In the genomic region with DNA sequence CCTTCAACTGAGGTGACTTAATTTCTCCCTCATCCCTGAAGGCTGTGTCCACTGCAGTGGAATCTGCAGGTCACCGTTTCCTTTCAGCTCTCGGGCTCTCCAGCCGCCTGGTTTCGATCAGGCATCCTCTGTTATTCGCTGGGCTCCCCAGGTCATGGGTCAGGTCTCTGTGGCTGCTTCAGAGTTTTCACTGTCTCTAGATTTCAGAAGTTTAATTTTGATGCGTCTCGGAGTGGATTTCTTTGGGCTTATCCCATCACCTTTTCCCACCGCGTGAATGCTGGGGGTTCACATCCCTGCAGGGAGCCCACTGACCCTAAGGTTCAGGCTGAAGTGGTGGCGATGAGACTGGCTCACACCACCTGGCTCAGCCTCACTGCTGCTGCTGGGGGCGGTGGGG, we compare ENCODE assay signal across 21 cellular contexts. TPM values are rescaled to one million over a fixed set of nuclear protein-coding genes. Genes with fewer than 3 reads are reported as not detected.
A peak's percentile ranks its signal among the peaks of the same experiment; 100 is the strongest.
DNase-seq lines count a peak whose midpoint lies in the region; ATAC-seq and TF ChIP-seq lines count a peak whose summit lies in the region.
"Had no signal": no experiment of that assay in that cellular context is flagged by ENCODE, and none has a peak within 500 bp of the region (broad histone marks: within the 10 kb centered on the region; RNA-seq: fewer than 3 reads in every experiment).

No MANE protein-coding gene starts in this region.

- no peaks in the 10 kb centered on the region for H3K27me3 ChIP-seq in H9 (ENCODE audit: insufficient read depth, low read length)
- H3K27me3 ChIP-seq in sigmoid colon = peaks cover 2 to 51% (median 14%) of the 10 kb centered on the region in 3 donors

- H2BK120ac ChIP-seq in H9 (ENCODE audit: low read depth, low read length, poor library complexity, severe bottlenecking) = no peak overlapping the region

- H3K9me3 Mint-ChIP-seq in activated naive CD4-positive, alpha-beta T cell treated with anti-CD3 and anti-CD28 coated beads for 36 hours = no peaks in the 10 kb centered on the region
- H3K9me3 Mint-ChIP-seq in H9 (peaks cover 0 to 25% of the 10 kb centered on the region in 2 experiments; a peak in 2 of 5 replicates), WTC11 (peaks cover 13% of the 10 kb centered on the region)
- H3K9me3 Mint-ChIP-seq: CD4-positive, alpha-beta memory T cell had no signal

- POLR2A ChIA-PET in WTC11 (lab: Charles Lee) = no interaction called here

- no peak overlapping the region for H2BK20ac ChIP-seq in H9 (ENCODE audit: low read depth, low read length, poor library complexity, severe bottlenecking)

- no peak overlapping the region for H3K27ac Mint-ChIP-seq in activated naive CD4-positive, alpha-beta T cell treated with anti-CD3 and anti-CD28 coated beads for 36 hours
- H3K27ac Mint-ChIP-seq in H9 (no peak overlapping the region; a peak in 1 of 7 replicates), WTC11 (no peak overlapping the region)
- H3K27ac Mint-ChIP-seq: CD4-positive, alpha-beta memory T cell had no signal

- no peak overlapping the region for H2BK15ac ChIP-seq in H9 (ENCODE audit: low read depth, low read length)

- H4K5ac ChIP-seq in H9 (ENCODE audit: insufficient read length, low read depth, low read length) = no peak overlapping the region

- peak; percentile 1 for DNase-seq in activated naive CD4-positive, alpha-beta T cell treated with anti-CD3 and anti-CD28 coated beads for 36 hours
- DNase-seq in activated naive CD4-positive, alpha-beta T cell (lab: John Stamatoyannopoulos, UW) = no peak
- DNase-seq in H9 (peak; percentile 8), mesenteric fat pad (ENCODE audit: low spot score) (peak; percentile 55), sigmoid colon (peak; percentile 7), WTC11 (ENCODE audit: low spot score) (no peak), hypothalamus (lab: John Stamatoyannopoulos, UW) (no peak), GF-D8 (lab: John Stamatoyannopoulos, UW) (no peak)
- DNase-seq: C1 segment of cervical spinal cord; Calu3; CD4-positive, alpha-beta memory T cell; COR-L47; DMS79 treated with DMSO at 0.1 percent for 48 hours; GM23248; H7 had no signal

- H3K23me2 ChIP-seq in H9 (ENCODE audit: insufficient read length, low read depth, low read length, poor library complexity, severe bottlenecking) = no peaks in the 10 kb centered on the region

- H2BK12ac ChIP-seq in H9 (ENCODE audit: insufficient read length, low read depth, low read length) = no peak overlapping the region

- TF ChIP-seq CTCF in H9 (conservative IDR thresholded peaks at IDR 0.05) (no peak), sigmoid colon (IDR thresholded peaks at IDR 0.05) (no peak), WTC11 (IDR thresholded peaks at IDR 0.05) (no peak)

- H3T11ph ChIP-seq in H9 (ENCODE audit: low read length) = no peak overlapping the region

- H3K9ac ChIP-seq in H9 (ENCODE audit: extremely low read depth, insufficient read length, low read length) = no peak overlapping the region
- H3K9ac ChIP-seq: GM23248 had no signal

- TF ChIP-seq EP300 in sigmoid colon (IDR thresholded peaks at IDR 0.05) = no peak

- H3K4me3 ChIP-seq in sigmoid colon = no peak overlapping the region
- H3K4me3 ChIP-seq: GM23248 had no signal

- ATAC-seq in WTC11 = no peak

- H3K4me1 Mint-ChIP-seq in activated naive CD4-positive, alpha-beta T cell treated with anti-CD3 and anti-CD28 coated beads for 36 hours (ENCODE audit: low read depth) = no peaks in the 10 kb centered on the region
- H3K4me1 Mint-ChIP-seq in H9 (peaks cover 0 to 10% of the 10 kb centered on the region in 2 experiments; a peak in 2 of 4 replicates), WTC11 (peaks cover 8% of the 10 kb centered on the region; the same call in 1 of the 2 replicates)
- H3K4me1 Mint-ChIP-seq: CD4-positive, alpha-beta memory T cell had no signal

- H3K4me2 ChIP-seq in H9 (ENCODE audit: insufficient read depth, insufficient read length, low read length) = no peak overlapping the region

- CTCF ChIA-PET in activated naive CD4-positive, alpha-beta T cell treated with anti-CD3 and anti-CD28 coated beads for 36 hours (lab: Charles Lee) = no interaction called here
- CTCF ChIA-PET in WTC11 (lab: Charles Lee) = interaction anchor here (0.6 to 1.0 kb wide), 5 partner anchors 9 to 274 kb away, joined by 3 to 4 read pairs (median 3); no protein-coding TSS in a partner anchor

- H3K4me1 ChIP-seq in H9 (ENCODE audit: insufficient read depth, low read length) (no peaks in the 10 kb centered on the region), sigmoid colon (no peaks in the 10 kb centered on the region)

- no peaks in the 10 kb centered on the region for H3K36me3 ChIP-seq in sigmoid colon

- H3K4me3 Mint-ChIP-seq in activated naive CD4-positive, alpha-beta T cell treated with anti-CD3 and anti-CD28 coated beads for 36 hours = no peak overlapping the region
- H3K4me3 Mint-ChIP-seq in H9 (no peak overlapping the region), WTC11 (no peak overlapping the region)
- H3K4me3 Mint-ChIP-seq: CD4-positive, alpha-beta memory T cell had no signal

- H3K9me3 ChIP-seq in H9 (ENCODE audit: control insufficient read depth, low read depth, low read length) (peaks cover 24% of the 10 kb centered on the region), sigmoid colon (no peaks in the 10 kb centered on the region)

- H3K14ac ChIP-seq in H9 (ENCODE audit: insufficient read depth, low read length) = no peak overlapping the region

- H3K23ac ChIP-seq in H9 (ENCODE audit: insufficient read length, low read depth, low read length) = no peak overlapping the region

- intact Hi-C loops in activated naive CD4-positive, alpha-beta T cell treated with anti-CD3 and anti-CD28 coated beads for 36 hours (cut with micrococcal nuclease) = no loop called here
- intact Hi-C loops in sigmoid colon (cut with DNase I) = no loop called here

- no CpG with 5 or more reads among the region's 11 CpGs for WGBS in H9 (ENCODE audit: extremely low coverage, insufficient read length, low lambda C conversion rate)
- 92% methylated on average over 11 of the region's 11 CpGs for WGBS in sigmoid colon, 2 donors

- H2AK5ac ChIP-seq in H9 (ENCODE audit: insufficient read length, low read length) = no peak overlapping the region

- H2AFZ ChIP-seq in H9 (ENCODE audit: low read length) = no peak overlapping the region
- H2AFZ ChIP-seq: GM23248 had no signal

- H3K56ac ChIP-seq in H9 (ENCODE audit: insufficient read length, low read depth, low read length) = no peak overlapping the region

- no peak overlapping the region for H4K8ac ChIP-seq in H9 (replicated peaks; ENCODE audit: insufficient read length, low read depth, low read length)

- no peak overlapping the region for H3K18ac ChIP-seq in H9 (ENCODE audit: insufficient read length, low read depth, low read length)

- no peaks in the 10 kb centered on the region for H3K79me2 ChIP-seq in H9 (ENCODE audit: insufficient read depth, low read length)

- H3K27ac ChIP-seq in H9 (ENCODE audit: insufficient read length, low read depth, low read length) = no peak overlapping the region
- no peak overlapping the region for H3K27ac ChIP-seq in sigmoid colon
- H3K27ac ChIP-seq: GM23248 had no signal

- no peaks in the 10 kb centered on the region for H3K36me3 Mint-ChIP-seq in activated naive CD4-positive, alpha-beta T cell treated with anti-CD3 and anti-CD28 coated beads for 36 hours (ENCODE audit: low read depth)
- H3K36me3 Mint-ChIP-seq in H9 (ENCODE audit: insufficient read depth in 1 of 3, low read depth in 3 of 3) (peaks cover 0 to 18% (median 0%) of the 10 kb centered on the region in 3 experiments; a peak in 2 of 7 replicates), WTC11 (peaks cover 10% of the 10 kb centered on the region; the same call in 1 of the 2 replicates)
- H3K36me3 Mint-ChIP-seq: CD4-positive, alpha-beta memory T cell had no signal

- TF ChIP-seq POLR2A in sigmoid colon (IDR thresholded peaks at IDR 0.05) = no peak

- H2BK5ac ChIP-seq in H9 (ENCODE audit: insufficient read length, low read length) = no peak overlapping the region

- H3K4ac ChIP-seq in H9 (ENCODE audit: low read depth, low read length) = no peak overlapping the region

- no peaks in the 10 kb centered on the region for H3K79me1 ChIP-seq in H9 (ENCODE audit: insufficient read depth, low read depth, low read length, poor library complexity, severe bottlenecking)

- H4K91ac ChIP-seq in H9 (ENCODE audit: insufficient read length, low read depth, low read length) = no peak overlapping the region

- H4K20me1 ChIP-seq in H9 (ENCODE audit: control insufficient read depth, insufficient read depth, insufficient read length) = no peaks in the 10 kb centered on the region

- H3K27me3 Mint-ChIP-seq in activated naive CD4-positive, alpha-beta T cell treated with anti-CD3 and anti-CD28 coated beads for 36 hours (ENCODE audit: low read depth) = no peaks in the 10 kb centered on the region
- H3K27me3 Mint-ChIP-seq in H9 (ENCODE audit: low read depth) = peaks cover 2% of the 10 kb centered on the region
- peaks cover 2% of the 10 kb centered on the region; the same call in 1 of the 2 replicates for H3K27me3 Mint-ChIP-seq in WTC11 (ENCODE audit: low read depth)
- H3K27me3 Mint-ChIP-seq: CD4-positive, alpha-beta memory T cell had no signal

TF ChIP-seq in WTC11, 78 proteins besides CTCF, POLR2A, EP300 and RAD21 (continues in another document):
- TF ChIP-seq JAZF1 (CRISPR knock-in tag; IDR thresholded peaks at IDR 0.05) (no peak), ATF1 (CRISPR knock-in tag; IDR thresholded peaks at IDR 0.05) (no peak), ZNF121 (CRISPR knock-in tag; IDR thresholded peaks at IDR 0.05) (no peak), GTF2I (CRISPR knock-in tag; conservative IDR thresholded peaks at IDR 0.05) (no peak), E2F5 (CRISPR knock-in tag; IDR thresholded peaks at IDR 0.05) (no peak), GABPB1 (CRISPR knock-in tag; IDR thresholded peaks at IDR 0.05) (no peak)

RNA-seq across cellular contexts. Expression of gene ACTRT2, which starts 3.3 kb away (rescaled TPM):
- not detected for total RNA-seq in activated naive CD4-positive, alpha-beta T cell treated with anti-CD3 and anti-CD28 coated beads for 36 hours
- total RNA-seq in H9 (2021) (not detected in 2 replicates), mesenteric fat pad (not detected), sigmoid colon (not detected), WTC11 (2021) (not detected in 3 replicates)
- polyA plus RNA-seq in sigmoid colon = not detected
- total RNA-seq: A172; A673; Calu3; CD4-positive, alpha-beta memory T cell; Daoy; G401; GM23248; H1 had no signal
- polyA plus RNA-seq: BJ; CD4-positive, alpha-beta memory T cell; GM23248; H1 had no signal

RNA-seq across cellular contexts. Expression of gene PRDM16, which starts 44.4 kb away (rescaled TPM):
- total RNA-seq in activated naive CD4-positive, alpha-beta T cell treated with anti-CD3 and anti-CD28 coated beads for 36 hours = under 1 TPM; 0.05 to 0.20 TPM
- total RNA-seq in H9 (2021) (0.17 and 0.70 TPM in 2 replicates), mesenteric fat pad (3.9 TPM), sigmoid colon (1 to 10 TPM in 1 of 4 donors, under 1 TPM in 3; 0.14 to 1.1 (median 0.60) TPM), WTC11 (2021) (1.1 to 1.6 TPM (median 1.3 TPM) in 3 replicates)
- polyA plus RNA-seq in sigmoid colon = 1 to 10 TPM in 1 of 3 donors, under 1 TPM in 2; under 0.01 to 1.7 (median 0.46) TPM
- total RNA-seq: CD4-positive, alpha-beta memory T cell; GM23248 had no signal
- polyA plus RNA-seq: CD4-positive, alpha-beta memory T cell had no signal

Comparison
In these comparisons a context has a peak if more than half of its experiments do, and no peak if none do; other contexts are left out.
1. DNase-seq: peak in activated naive CD4-positive, alpha-beta T cell treated with anti-CD3 and anti-CD28 coated beads for 36 hours (single experiment), H9 (single experiment), mesenteric fat pad (single experiment) and sigmoid colon (single experiment); none in activated naive CD4-positive, alpha-beta T cell (0 of 4), WTC11 (single experiment), hypothalamus (0 of 51) and GF-D8 (single experiment).